Comparison of ENCODE assay signal across 1 cellular context in the genomic region with DNA sequence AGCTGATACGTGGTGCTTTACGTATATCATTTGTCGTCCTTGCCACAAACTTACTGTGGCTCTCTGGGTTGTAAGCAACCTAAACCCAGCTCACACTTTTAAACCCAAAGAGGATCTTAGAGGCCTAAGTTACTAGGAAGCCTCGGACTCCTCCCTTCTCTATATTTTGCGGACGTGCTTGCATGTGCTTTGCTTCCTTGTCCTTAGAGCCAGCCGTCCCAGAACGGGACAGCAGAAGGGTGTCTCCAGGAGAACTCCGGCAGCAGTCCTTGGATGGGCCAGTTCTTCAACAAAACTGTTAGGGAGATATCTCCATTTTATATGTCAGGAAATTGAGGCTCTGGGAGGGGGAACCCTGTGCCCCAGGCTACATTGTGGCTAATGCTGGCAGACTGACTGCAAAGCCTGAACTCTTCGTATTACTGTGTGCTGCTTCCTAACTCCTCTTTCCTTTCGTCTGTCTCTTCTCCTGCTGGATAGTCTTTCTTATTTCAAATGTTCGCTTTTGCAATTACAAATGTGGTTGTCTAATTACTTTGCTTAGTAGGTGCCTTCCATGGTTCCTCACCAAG.
TF ChIP-seq lines count a peak whose summit lies in the region.

No MANE protein-coding gene starts in this region.

TF ChIP-seq in GM12878, 131 proteins besides CTCF, POLR2A, EP300 and RAD21 (continued from another document):
- TF ChIP-seq, protein P1, sequence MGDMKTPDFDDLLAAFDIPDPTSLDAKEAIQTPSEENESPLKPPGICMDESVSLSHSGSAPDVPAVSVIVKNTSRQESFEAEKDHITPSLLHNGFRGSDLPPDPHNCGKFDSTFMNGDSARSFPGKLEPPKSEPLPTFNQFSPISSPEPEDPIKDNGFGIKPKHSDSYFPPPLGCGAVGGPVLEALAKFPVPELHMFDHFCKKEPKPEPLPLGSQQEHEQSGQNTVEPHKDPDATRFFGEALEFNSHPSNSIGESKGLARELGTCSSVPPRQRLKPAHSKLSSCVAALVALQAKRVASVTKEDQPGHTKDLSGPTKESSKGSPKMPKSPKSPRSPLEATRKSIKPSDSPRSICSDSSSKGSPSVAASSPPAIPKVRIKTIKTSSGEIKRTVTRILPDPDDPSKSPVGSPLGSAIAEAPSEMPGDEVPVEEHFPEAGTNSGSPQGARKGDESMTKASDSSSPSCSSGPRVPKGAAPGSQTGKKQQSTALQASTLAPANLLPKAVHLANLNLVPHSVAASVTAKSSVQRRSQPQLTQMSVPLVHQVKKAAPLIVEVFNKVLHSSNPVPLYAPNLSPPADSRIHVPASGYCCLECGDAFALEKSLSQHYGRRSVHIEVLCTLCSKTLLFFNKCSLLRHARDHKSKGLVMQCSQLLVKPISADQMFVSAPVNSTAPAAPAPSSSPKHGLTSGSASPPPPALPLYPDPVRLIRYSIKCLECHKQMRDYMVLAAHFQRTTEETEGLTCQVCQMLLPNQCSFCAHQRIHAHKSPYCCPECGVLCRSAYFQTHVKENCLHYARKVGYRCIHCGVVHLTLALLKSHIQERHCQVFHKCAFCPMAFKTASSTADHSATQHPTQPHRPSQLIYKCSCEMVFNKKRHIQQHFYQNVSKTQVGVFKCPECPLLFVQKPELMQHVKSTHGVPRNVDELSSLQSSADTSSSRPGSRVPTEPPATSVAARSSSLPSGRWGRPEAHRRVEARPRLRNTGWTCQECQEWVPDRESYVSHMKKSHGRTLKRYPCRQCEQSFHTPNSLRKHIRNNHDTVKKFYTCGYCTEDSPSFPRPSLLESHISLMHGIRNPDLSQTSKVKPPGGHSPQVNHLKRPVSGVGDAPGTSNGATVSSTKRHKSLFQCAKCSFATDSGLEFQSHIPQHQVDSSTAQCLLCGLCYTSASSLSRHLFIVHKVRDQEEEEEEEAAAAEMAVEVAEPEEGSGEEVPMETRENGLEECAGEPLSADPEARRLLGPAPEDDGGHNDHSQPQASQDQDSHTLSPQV (IDR thresholded peaks at IDR 0.05): no peak
- TF ChIP-seq KLF5 (IDR thresholded peaks at IDR 0.05; ENCODE audit: partially characterized antibody) (no peak), STAT1 (conservative IDR thresholded peaks at IDR 0.05) (no peak), SMARCA5 (IDR thresholded peaks at IDR 0.05) (no peak), SMAD1 (IDR thresholded peaks at IDR 0.05; ENCODE audit: low read depth, partially characterized antibody) (no peak), RBBP5 (conservative IDR thresholded peaks at IDR 0.05) (no peak), ATF7 (IDR thresholded peaks at IDR 0.05; ENCODE audit: low read depth) (no peak), SUZ12 (IDR thresholded peaks at IDR 0.05; ENCODE audit: unreplicated experiment) (no peak), CHD4 (IDR thresholded peaks at IDR 0.05) (no peak), SP1 (IDR thresholded peaks at IDR 0.05; ENCODE audit: low read depth, low read length) (no peak), BMI1 (IDR thresholded peaks at IDR 0.05; ENCODE audit: borderline replicate concordance) (no peak), JUND (IDR thresholded peaks at IDR 0.05; ENCODE audit: low read depth, low read length) (no peak)
- TF ChIP-seq, protein P2, sequence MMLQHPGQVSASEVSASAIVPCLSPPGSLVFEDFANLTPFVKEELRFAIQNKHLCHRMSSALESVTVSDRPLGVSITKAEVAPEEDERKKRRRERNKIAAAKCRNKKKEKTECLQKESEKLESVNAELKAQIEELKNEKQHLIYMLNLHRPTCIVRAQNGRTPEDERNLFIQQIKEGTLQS (IDR thresholded peaks at IDR 0.05; ENCODE audit: borderline replicate concordance, extremely low read depth, low read depth, low read length): no peak
- TF ChIP-seq, protein P3, sequence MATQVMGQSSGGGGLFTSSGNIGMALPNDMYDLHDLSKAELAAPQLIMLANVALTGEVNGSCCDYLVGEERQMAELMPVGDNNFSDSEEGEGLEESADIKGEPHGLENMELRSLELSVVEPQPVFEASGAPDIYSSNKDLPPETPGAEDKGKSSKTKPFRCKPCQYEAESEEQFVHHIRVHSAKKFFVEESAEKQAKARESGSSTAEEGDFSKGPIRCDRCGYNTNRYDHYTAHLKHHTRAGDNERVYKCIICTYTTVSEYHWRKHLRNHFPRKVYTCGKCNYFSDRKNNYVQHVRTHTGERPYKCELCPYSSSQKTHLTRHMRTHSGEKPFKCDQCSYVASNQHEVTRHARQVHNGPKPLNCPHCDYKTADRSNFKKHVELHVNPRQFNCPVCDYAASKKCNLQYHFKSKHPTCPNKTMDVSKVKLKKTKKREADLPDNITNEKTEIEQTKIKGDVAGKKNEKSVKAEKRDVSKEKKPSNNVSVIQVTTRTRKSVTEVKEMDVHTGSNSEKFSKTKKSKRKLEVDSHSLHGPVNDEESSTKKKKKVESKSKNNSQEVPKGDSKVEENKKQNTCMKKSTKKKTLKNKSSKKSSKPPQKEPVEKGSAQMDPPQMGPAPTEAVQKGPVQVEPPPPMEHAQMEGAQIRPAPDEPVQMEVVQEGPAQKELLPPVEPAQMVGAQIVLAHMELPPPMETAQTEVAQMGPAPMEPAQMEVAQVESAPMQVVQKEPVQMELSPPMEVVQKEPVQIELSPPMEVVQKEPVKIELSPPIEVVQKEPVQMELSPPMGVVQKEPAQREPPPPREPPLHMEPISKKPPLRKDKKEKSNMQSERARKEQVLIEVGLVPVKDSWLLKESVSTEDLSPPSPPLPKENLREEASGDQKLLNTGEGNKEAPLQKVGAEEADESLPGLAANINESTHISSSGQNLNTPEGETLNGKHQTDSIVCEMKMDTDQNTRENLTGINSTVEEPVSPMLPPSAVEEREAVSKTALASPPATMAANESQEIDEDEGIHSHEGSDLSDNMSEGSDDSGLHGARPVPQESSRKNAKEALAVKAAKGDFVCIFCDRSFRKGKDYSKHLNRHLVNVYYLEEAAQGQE (IDR thresholded peaks at IDR 0.05; ENCODE audit: low read depth, low read length): no peak
- TF ChIP-seq, protein P4, sequence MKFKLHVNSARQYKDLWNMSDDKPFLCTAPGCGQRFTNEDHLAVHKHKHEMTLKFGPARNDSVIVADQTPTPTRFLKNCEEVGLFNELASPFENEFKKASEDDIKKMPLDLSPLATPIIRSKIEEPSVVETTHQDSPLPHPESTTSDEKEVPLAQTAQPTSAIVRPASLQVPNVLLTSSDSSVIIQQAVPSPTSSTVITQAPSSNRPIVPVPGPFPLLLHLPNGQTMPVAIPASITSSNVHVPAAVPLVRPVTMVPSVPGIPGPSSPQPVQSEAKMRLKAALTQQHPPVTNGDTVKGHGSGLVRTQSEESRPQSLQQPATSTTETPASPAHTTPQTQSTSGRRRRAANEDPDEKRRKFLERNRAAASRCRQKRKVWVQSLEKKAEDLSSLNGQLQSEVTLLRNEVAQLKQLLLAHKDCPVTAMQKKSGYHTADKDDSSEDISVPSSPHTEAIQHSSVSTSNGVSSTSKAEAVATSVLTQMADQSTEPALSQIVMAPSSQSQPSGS (IDR thresholded peaks at IDR 0.05; ENCODE audit: low read length): no peak
